ENCODE assay signal across 13 cellular contexts in genomic region chr20:30167540-30167939, GRCh38.
"Had no signal": no experiment of that assay in that cellular context is flagged by ENCODE, and none has a peak within 500 bp of the region (broad histone marks: within the 10 kb centered on the region; RNA-seq: fewer than 3 reads in every experiment).

No MANE protein-coding gene starts in this region.

- H3K4me3 Mint-ChIP-seq: activated B cell treated with CpG ODN at 0.5 μM for 24 hours; activated CD4-positive, alpha-beta memory T cell treated with anti-CD3 and anti-CD28 coated beads, Interleukin-2, amount 10 ng/mL, durations not matched to agents 7 days and 5 days; brain; mesothelial cell of epicardium; neural progenitor cell; stimulated activated naive CD8-positive, alpha-beta T cell treated with anti-CD3 and anti-CD28 coated beads, Interleukin-15, Interleukin-2, amounts not matched to agents 100 ng/mL and 50 ng/mL, for 24 hours had no signal

- H3K27ac ChIP-seq: foreskin keratinocyte, neural progenitor cell, spleen, thyroid gland had no signal

- H3K9me3 ChIP-seq: thyroid gland had no signal

- H3K4me3 ChIP-seq: neural progenitor cell, thyroid gland had no signal

- H3K4me1 ChIP-seq: foreskin keratinocyte, neural progenitor cell, spleen, thyroid gland had no signal

- H3K27me3 ChIP-seq: foreskin keratinocyte, neural progenitor cell, spleen, thyroid gland had no signal

- ATAC-seq: foreskin keratinocyte, left lobe of liver had no signal

- H3K36me3 ChIP-seq: neural progenitor cell, spleen, thyroid gland had no signal

- DNase-seq: activated B cell treated with CpG ODN at 0.5 μM for 24 hours; activated CD4-positive, alpha-beta memory T cell treated with anti-CD3 and anti-CD28 coated beads, Interleukin-2, amount 10 ng/mL, durations not matched to agents 7 days and 5 days; dermis blood vessel endothelial cell; foreskin keratinocyte; T1000 had no signal

- H3K27ac Mint-ChIP-seq: activated B cell treated with CpG ODN at 0.5 μM for 24 hours; activated CD4-positive, alpha-beta memory T cell treated with anti-CD3 and anti-CD28 coated beads, Interleukin-2, amount 10 ng/mL, durations not matched to agents 7 days and 5 days; brain; mesothelial cell of epicardium; neural progenitor cell; stimulated activated naive CD8-positive, alpha-beta T cell treated with anti-CD3 and anti-CD28 coated beads, Interleukin-15, Interleukin-2, amounts not matched to agents 100 ng/mL and 50 ng/mL, for 24 hours had no signal

- H3K27me3 Mint-ChIP-seq: activated B cell treated with CpG ODN at 0.5 μM for 24 hours; activated CD4-positive, alpha-beta memory T cell treated with anti-CD3 and anti-CD28 coated beads, Interleukin-2, amount 10 ng/mL, durations not matched to agents 7 days and 5 days; brain; naive thymus-derived CD8-positive, alpha-beta T cell; stimulated activated naive CD8-positive, alpha-beta T cell treated with anti-CD3 and anti-CD28 coated beads, Interleukin-15, Interleukin-2, amounts not matched to agents 100 ng/mL and 50 ng/mL, for 24 hours had no signal

- H3K9me3 Mint-ChIP-seq: activated B cell treated with CpG ODN at 0.5 μM for 24 hours had no signal

- H3K36me3 Mint-ChIP-seq: brain, mesothelial cell of epicardium, neural progenitor cell had no signal

- H3K4me1 Mint-ChIP-seq: activated B cell treated with CpG ODN at 0.5 μM for 24 hours, brain, mesothelial cell of epicardium, neural progenitor cell had no signal
